27 cellular contexts compared by ENCODE assay signal in the genomic region with DNA sequence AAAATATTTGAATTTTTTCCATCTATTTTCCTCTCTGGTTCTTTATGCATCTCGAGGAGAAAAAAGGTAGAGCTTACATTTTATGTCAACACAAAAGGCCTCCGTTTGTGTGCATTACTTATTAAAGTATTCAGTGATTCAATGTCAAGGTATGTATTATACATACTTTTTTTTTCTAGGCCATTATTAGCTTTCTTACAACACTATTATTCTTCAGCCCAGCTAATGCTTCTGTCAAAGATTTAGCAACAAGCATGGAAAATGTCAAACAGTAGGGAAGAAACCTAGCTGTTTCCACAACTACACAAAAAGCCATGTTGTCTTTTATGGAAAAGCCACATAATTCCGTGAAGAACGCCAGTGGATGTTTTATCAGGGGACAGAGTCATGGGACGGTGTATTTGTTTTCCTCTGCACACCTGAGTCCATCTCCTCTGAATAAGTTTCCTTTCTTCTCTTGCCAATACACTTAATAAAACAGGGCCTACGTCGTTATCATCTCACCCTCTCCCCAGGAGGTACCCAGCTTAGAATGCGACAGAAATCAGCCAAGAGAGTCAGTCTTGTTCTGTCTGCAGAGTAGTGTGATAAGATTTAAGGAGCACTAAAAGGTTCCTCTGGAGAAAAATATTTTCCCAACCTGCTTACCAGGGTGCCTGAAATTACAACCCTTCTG.
"Had no signal": no experiment of that assay in that cellular context is flagged by ENCODE, and none has a peak within 500 bp of the region (broad histone marks: within the 10 kb centered on the region; RNA-seq: fewer than 3 reads in every experiment).

No MANE protein-coding gene starts in this region.

- H3K36me3 ChIP-seq: ascending aorta, esophagus squamous epithelium, left lung, right atrium auricular region, stomach, thyroid gland, upper lobe of left lung, vagina had no signal

- H3K9ac ChIP-seq: parathyroid adenoma had no signal

- H3K4me1 ChIP-seq: ascending aorta, esophagus squamous epithelium, left lung, parathyroid adenoma, right atrium auricular region, thyroid gland, upper lobe of left lung, vagina had no signal

- H3K4me3 ChIP-seq: ascending aorta, esophagus squamous epithelium, left lung, lung, right atrium auricular region, stomach, thyroid gland, upper lobe of left lung, vagina had no signal

- H3K27ac ChIP-seq: ascending aorta, esophagus squamous epithelium, left lung, parathyroid adenoma, right atrium auricular region, stomach, thyroid gland, upper lobe of left lung, vagina had no signal

- H3K79me2 ChIP-seq: parathyroid adenoma had no signal

- ATAC-seq: left lung; stimulated activated naive B cell treated with anti-CD40 and anti-IgM and Interleukin-4, amounts not matched to agents 10 μg/mL and 1 μg/mL and 100 μg/mL, for 72 hours; T-helper 17 cell had no signal

- DNase-seq: activated CD4-positive, alpha-beta memory T cell treated with anti-CD3 and anti-CD28 coated beads for 36 hours; activated CD4-positive, alpha-beta T cell treated with anti-CD3 and anti-CD28 coated beads, Interleukin-2, amount 10 ng/mL, durations not matched to agents 24 days and 14 days; activated CD4-positive, CD25-positive, alpha-beta regulatory T cell treated with anti-CD3 and anti-CD28 coated beads, Interleukin-2, amount 50 U/mL, for 72 hours; activated CD8-positive, alpha-beta memory T cell treated with anti-CD3 and anti-CD28 coated beads, Interleukin-2, amount 50 U/mL, for 48 hours; activated gamma-delta T cell; activated naive CD4-positive, alpha-beta T cell treated with anti-CD3 and anti-CD28 coated beads, Interleukin-2, amount 10 ng/mL, durations not matched to agents 7 days and 5 days; activated naive CD8-positive, alpha-beta T cell treated with anti-CD3 and anti-CD28 coated beads, Interleukin-2, amount 10 ng/mL, durations not matched to agents 7 days and 5 days; activated T-cell treated with anti-CD3 and anti-CD28 coated beads, Interleukin-2, amount 50 U/mL, for 24 hours; central memory CD4-positive, alpha-beta T cell; esophagus squamous epithelium; foreskin melanocyte; glutamatergic neuron; left lung; nucleus accumbens; stimulated activated CD4-positive, alpha-beta T cell treated with anti-CD3 and anti-CD28 coated beads, Interleukin-15, amount 100 ng/mL, for 24 hours; stimulated activated CD4-positive, alpha-beta T cell treated with anti-CD3 and anti-CD28 coated beads, Interleukin-2, amount 100 ng/mL, for 24 hours; stimulated activated naive B cell treated with anti-CD40 and anti-IgM and Interleukin-4, amounts not matched to agents 10 μg/mL and 1 μg/mL and 100 μg/mL, for 72 hours; stomach; T-helper 17 cell; T1000; thyroid gland; upper lobe of left lung had no signal

- H3K9me3 ChIP-seq: ascending aorta, esophagus squamous epithelium, left lung, right atrium auricular region, stomach, thyroid gland, upper lobe of left lung, vagina had no signal

- H3K27me3 ChIP-seq: ascending aorta, esophagus squamous epithelium, left lung, right atrium auricular region, stomach, thyroid gland, upper lobe of left lung, vagina had no signal

- H2AFZ ChIP-seq: parathyroid adenoma had no signal
